ENCODE assay signal across 17 cellular contexts in genomic region chr3:53250453-53250852, GRCh38. TPM values are rescaled to one million over a fixed set of nuclear protein-coding genes. Genes with fewer than 3 reads are reported as not detected.
DNase-seq lines count a peak whose midpoint lies in the region; ATAC-seq and TF ChIP-seq lines count a peak whose summit lies in the region.
"Had no signal": no experiment of that assay in that cellular context is flagged by ENCODE, and none has a peak within 500 bp of the region (broad histone marks: within the 10 kb centered on the region; RNA-seq: fewer than 3 reads in every experiment).

No MANE protein-coding gene starts in this region.

- H3K36me3 ChIP-seq in HCT116 (ENCODE audit: control insufficient read depth in 1 of 2, insufficient read depth in 2 of 2, low read length in 2 of 2): peaks cover 2 to 30% of the 10 kb centered on the region in 2 experiments; a peak in 1 of 4 replicates
- peaks cover 9% of the 10 kb centered on the region for H3K36me3 ChIP-seq in neutrophil
- H3K36me3 ChIP-seq in sigmoid colon: no peaks in the 10 kb centered on the region

- H3K27me3 ChIP-seq in HCT116 (ENCODE audit: insufficient read depth, low read length): no peaks in the 10 kb centered on the region
- H3K27me3 ChIP-seq in neutrophil: no peaks in the 10 kb centered on the region
- H3K27me3 ChIP-seq in sigmoid colon: no peaks in the 10 kb centered on the region

- 95% methylated on average over 3 of the region's 3 CpGs for WGBS in sigmoid colon, 2 donors

- no peak for TF ChIP-seq RAD21 in HCT116 (IDR thresholded peaks at IDR 0.05; ENCODE audit: low read depth)

- TF ChIP-seq POLR2A in HCT116 (IDR thresholded peaks at IDR 0.05; ENCODE audit: borderline replicate concordance, extremely low read depth, insufficient read depth, insufficient read length) (no peak), sigmoid colon (IDR thresholded peaks at IDR 0.05) (no peak)

- TF ChIP-seq CTCF in C4-2B (conservative IDR thresholded peaks at IDR 0.05) (no peak), HCT116 (IDR thresholded peaks at IDR 0.05 in 2 of 3, conservative IDR thresholded peaks at IDR 0.05 in 1 of 3; ENCODE audit: borderline replicate concordance in 1 of 3, insufficient read depth in 1 of 3, low read depth in 2 of 3, low read length in 2 of 3) (no peak), neutrophil (IDR thresholded peaks at IDR 0.05) (no peak), sigmoid colon (IDR thresholded peaks at IDR 0.05) (no peak)

- H3K4me1 ChIP-seq in HCT116 (ENCODE audit: control insufficient read depth in 1 of 2, insufficient read depth in 2 of 2, low read length in 2 of 2) (peaks cover 25 to 74% of the 10 kb centered on the region in 2 experiments), neutrophil (ENCODE audit: control insufficient read depth in 1 of 2, insufficient read depth in 1 of 2, low read depth in 1 of 2, low read length in 1 of 2) (peaks cover 67 to 88% of the 10 kb centered on the region in 2 experiments), sigmoid colon (peaks cover 0 to 76% (median 62%) of the 10 kb centered on the region in 4 donors)

- peaks cover 100% of the 10 kb centered on the region for H3K79me2 ChIP-seq in HCT116 (ENCODE audit: insufficient read depth, low read length)

- H3K4me1 Mint-ChIP-seq in activated T-helper 1 cell treated with anti-CD3 and anti-CD28 coated beads, Interleukin-12 subunit alpha, Interleukin-12 subunit beta, Interleukin-2, Interleukin-4 antibody, amounts not matched to agents 30 ng/mL and 10 ng/mL and 1 ng/mL, durations not matched to agents 14 hours and 24 hours and 36 hours (ENCODE audit: low read depth): peaks cover 63% of the 10 kb centered on the region

- no peak overlapping the region for H3K4me2 ChIP-seq in HCT116 (ENCODE audit: low read length)
- H3K4me2 ChIP-seq: KMS-11 had no signal

- POLR2A ChIA-PET in HCT116 (lab: Charles Lee): interaction anchor here (1.6 kb wide), 1 partner anchor 13 kb away, joined by 4 read pairs; no protein-coding TSS in a partner anchor

- ATAC-seq in HCT116 (no peak), GM21515 (IDR thresholded peaks at IDR 0.05; ENCODE audit: unreplicated experiment) (no peak), GM19023 (IDR thresholded peaks at IDR 0.05; ENCODE audit: unreplicated experiment) (no peak)
- ATAC-seq: activated naive CD4-positive, alpha-beta T cell treated with anti-CD3 and anti-CD28 coated beads, Interleukin-2, amount 50 U/mL, for 72 hours; CD8-positive, alpha-beta T cell; SK-N-SH treated with all-trans-retinoic acid at 6 μM for 48 hours had no signal

- H3K27ac ChIP-seq in C4-2B (peak overlapping the region; percentile 5; the same call in 1 of the 2 replicates), HCT116 (ENCODE audit: low read depth, low read length) (peak overlapping the region; percentile 11; the same call in 1 of the 2 replicates), neutrophil (peak overlapping the region; percentile 97), sigmoid colon (peak overlapping the region in 2 of 4 donors; percentile 18 to 88)
- H3K27ac ChIP-seq: KMS-11, WERI-Rb-1 had no signal

- no peaks in the 10 kb centered on the region for H3K9me2 ChIP-seq in HCT116 (ENCODE audit: insufficient read depth)

- H3K4me3 ChIP-seq in HCT116 (replicated peaks in 1 of 2; ENCODE audit: low read depth in 1 of 2, low read length in 2 of 2) (no peak overlapping the region), neutrophil (ENCODE audit: low read depth in 1 of 2, low read length in 1 of 2) (peak overlapping the region; percentile 79 to 95), sigmoid colon (no peak overlapping the region)

- no peaks in the 10 kb centered on the region for H3K9me3 Mint-ChIP-seq in activated T-helper 1 cell treated with anti-CD3 and anti-CD28 coated beads, Interleukin-12 subunit alpha, Interleukin-12 subunit beta, Interleukin-2, Interleukin-4 antibody, amounts not matched to agents 30 ng/mL and 10 ng/mL and 1 ng/mL, durations not matched to agents 14 hours and 24 hours and 36 hours
- H3K9me3 Mint-ChIP-seq: activated naive CD4-positive, alpha-beta T cell treated with anti-CD3 and anti-CD28 coated beads, Interleukin-2, amount 50 U/mL, for 72 hours; CD8-positive, alpha-beta T cell; endodermal cell had no signal

- no peak overlapping the region for H3K9ac ChIP-seq in HCT116 (ENCODE audit: low read length)
- H3K9ac ChIP-seq: KMS-11 had no signal

- H2AFZ ChIP-seq in HCT116 (ENCODE audit: low read depth, low read length, poor library complexity, severe bottlenecking): no peak overlapping the region

- no peak overlapping the region for H3K27ac Mint-ChIP-seq in activated T-helper 1 cell treated with anti-CD3 and anti-CD28 coated beads, Interleukin-12 subunit alpha, Interleukin-12 subunit beta, Interleukin-2, Interleukin-4 antibody, amounts not matched to agents 30 ng/mL and 10 ng/mL and 1 ng/mL, durations not matched to agents 14 hours and 24 hours and 36 hours
- H3K27ac Mint-ChIP-seq: CD8-positive, alpha-beta T cell had no signal

- CTCF ChIA-PET in HCT116 (lab: Charles Lee): no interaction called here

- peaks cover 24% of the 10 kb centered on the region for H3K36me3 Mint-ChIP-seq in activated T-helper 1 cell treated with anti-CD3 and anti-CD28 coated beads, Interleukin-12 subunit alpha, Interleukin-12 subunit beta, Interleukin-2, Interleukin-4 antibody, amounts not matched to agents 30 ng/mL and 10 ng/mL and 1 ng/mL, durations not matched to agents 14 hours and 24 hours and 36 hours (ENCODE audit: low read depth)

- H4K20me1 ChIP-seq in HCT116 (ENCODE audit: insufficient read depth): peaks cover 35% of the 10 kb centered on the region

- intact Hi-C loops in HCT116 (cut with micrococcal nuclease): no loop called here
- intact Hi-C loops in activated T-helper 1 cell treated with anti-CD3 and anti-CD28 coated beads, Interleukin-12 subunit alpha, Interleukin-12 subunit beta, Interleukin-2, Interleukin-4 antibody, amounts not matched to agents 30 ng/mL and 10 ng/mL and 1 ng/mL, durations not matched to agents 14 hours and 24 hours and 36 hours (cut with micrococcal nuclease): loop anchor here (10.0 kb wide), 1 partner anchor 206 kb away; the partner anchor contains the start of gene SFMBT1
- intact Hi-C loops in sigmoid colon (cut with DNase I): no loop called here

- no peak for TF ChIP-seq EP300 in sigmoid colon (IDR thresholded peaks at IDR 0.05)

- no peaks in the 10 kb centered on the region for H3K27me3 Mint-ChIP-seq in activated T-helper 1 cell treated with anti-CD3 and anti-CD28 coated beads, Interleukin-12 subunit alpha, Interleukin-12 subunit beta, Interleukin-2, Interleukin-4 antibody, amounts not matched to agents 30 ng/mL and 10 ng/mL and 1 ng/mL, durations not matched to agents 14 hours and 24 hours and 36 hours (ENCODE audit: insufficient read depth)

- RAD21 ChIA-PET in HCT116 (lab: Charles Lee; ENCODE audit: low non-redundant PET in 1 of 2, low total read pairs in 2 of 2, uncharacterized antibody in 2 of 2, unreplicated experiment in 2 of 2): no interaction called here

- peak overlapping the region; percentile 15 for H3K4me3 Mint-ChIP-seq in activated T-helper 1 cell treated with anti-CD3 and anti-CD28 coated beads, Interleukin-12 subunit alpha, Interleukin-12 subunit beta, Interleukin-2, Interleukin-4 antibody, amounts not matched to agents 30 ng/mL and 10 ng/mL and 1 ng/mL, durations not matched to agents 14 hours and 24 hours and 36 hours
- H3K4me3 Mint-ChIP-seq: CD8-positive, alpha-beta T cell; endodermal cell had no signal

- DNase-seq in HCT116 (ENCODE audit: low read depth, low spot score) (no peak), AG20443 (ENCODE audit: low spot score) (no peak), sigmoid colon (no peak)
- DNase-seq in activated T-helper 1 cell treated with anti-CD3 and anti-CD28 coated beads, Interleukin-12 subunit alpha, Interleukin-12 subunit beta, Interleukin-2, Interleukin-4 antibody, amounts not matched to agents 30 ng/mL and 10 ng/mL and 1 ng/mL, durations not matched to agents 14 hours and 24 hours and 36 hours (ENCODE audit: low spot score): no peak
- DNase-seq: CD8-positive, alpha-beta T cell; endodermal cell; NCI-H446; OCI-M1; stimulated activated naive CD4-positive, alpha-beta T cell treated with Interleukin-2 at 50 U/mL for 16 hours; WERI-Rb-1 had no signal

- BruUV-seq in HCT116 (replicated peaks; lab: Mats Ljungman, UMichigan): no TSS peak

- H3K9me3 ChIP-seq in HCT116 (ENCODE audit: control insufficient read depth in 1 of 2, insufficient read depth in 1 of 2, low read depth in 1 of 2, low read length in 2 of 2): no peaks in the 10 kb centered on the region
- no peaks in the 10 kb centered on the region for H3K9me3 ChIP-seq in neutrophil
- H3K9me3 ChIP-seq in sigmoid colon: no peaks in the 10 kb centered on the region

TF ChIP-seq in HCT116, 20 proteins besides CTCF, POLR2A, EP300 and RAD21:
- TF ChIP-seq FOSL1 (IDR thresholded peaks at IDR 0.05; ENCODE audit: low read depth) (no peak), SP1 (IDR thresholded peaks at IDR 0.05; ENCODE audit: low read depth) (no peak), SRF (IDR thresholded peaks at IDR 0.05; ENCODE audit: low read depth) (no peak), JUND (IDR thresholded peaks at IDR 0.05) (no peak), TCF7L2 (IDR thresholded peaks at IDR 0.05; ENCODE audit: borderline replicate concordance, extremely low read depth, insufficient read depth, insufficient read length) (no peak), EGR1 (IDR thresholded peaks at IDR 0.05; ENCODE audit: low read depth) (no peak), EZH2phosphoT487 (IDR thresholded peaks at IDR 0.05; ENCODE audit: borderline replicate concordance) (no peak), ZFX (IDR thresholded peaks at IDR 0.05) (no peak), YY1 (IDR thresholded peaks at IDR 0.05; ENCODE audit: extremely low read depth, insufficient replicate concordance, low read depth, low read length) (no peak), CEBPB (IDR thresholded peaks at IDR 0.05; ENCODE audit: low read depth) (no peak)

RNA-seq across cellular contexts. Expression of gene TKT, which starts 5.4 kb away (rescaled TPM):
- total RNA-seq in HCT116 (2021; ENCODE audit: unreplicated experiment): 634 TPM
- 697 and 731 TPM in 2 replicates for polyA plus RNA-seq in HCT116 (2012)
- 332 and 351 TPM in 2 replicates for total RNA-seq in activated T-helper 1 cell treated with anti-CD3 and anti-CD28 coated beads, Interleukin-12 subunit alpha, Interleukin-12 subunit beta, Interleukin-2, Interleukin-4 antibody, amounts not matched to agents 30 ng/mL and 10 ng/mL and 1 ng/mL, durations not matched to agents 14 hours and 24 hours and 36 hours
- 100 to 1,000 TPM; 138 to 253 (median 185) TPM for total RNA-seq in sigmoid colon
- 100 to 1,000 TPM in 2 of 3 donors, 10 to 100 TPM in 1; 88.9 to 305 (median 102) TPM for polyA plus RNA-seq in sigmoid colon

Comparison
In these comparisons a context has a peak if more than half of its experiments do, and no peak if none do; other contexts are left out.
1. H3K4me3 ChIP-seq: peak in neutrophil (2 of 2); none in HCT116 (0 of 2) and sigmoid colon (0 of 4).